ENCODE assay signal across 10 cellular contexts in genomic region chr12:12024958-12025682, GRCh38. TPM values are rescaled to one million over a fixed set of nuclear protein-coding genes. Genes with fewer than 3 reads are reported as not detected.
A peak's percentile ranks its signal among the peaks of the same experiment; 100 is the strongest.
DNase-seq lines count a peak whose midpoint lies in the region; ATAC-seq and TF ChIP-seq lines count a peak whose summit lies in the region.
"Had no signal": no experiment of that assay in that cellular context is flagged by ENCODE, and none has a peak within 500 bp of the region (broad histone marks: within the 10 kb centered on the region; RNA-seq: fewer than 3 reads in every experiment).

No MANE protein-coding gene starts in this region.

- H3K27me3 ChIP-seq in prostate gland (replicated peaks; ENCODE audit: insufficient read depth) (no peaks in the 10 kb centered on the region), psoas muscle (ENCODE audit: insufficient read depth in 3 of 3, low read length in 2 of 3) (no peaks in the 10 kb centered on the region)

- WGBS in prostate gland = 57% methylated on average over 9 of the region's 9 CpGs
- 88 to 92% (median 89%) methylated on average over 9 of the region's 9 CpGs for whole genome bisulfite sequencing in psoas muscle, 3 donors

- H3K27ac ChIP-seq in prostate gland (no peak overlapping the region), psoas muscle (no peak overlapping the region)
- H3K27ac ChIP-seq: thoracic aorta had no signal

- no peaks in the 10 kb centered on the region for H3K36me3 ChIP-seq in prostate gland
- no peaks in the 10 kb centered on the region for H3K36me3 ChIP-seq in psoas muscle (ENCODE audit: insufficient read depth in 1 of 2, low read depth in 1 of 2)
- H3K36me3 ChIP-seq: thoracic aorta had no signal

- ATAC-seq in HG02852 (IDR thresholded peaks at IDR 0.05; ENCODE audit: unreplicated experiment) = peak; percentile 92
- no peak for ATAC-seq in psoas muscle

- in situ Hi-C loops in GM18951 (cut with MboI; ENCODE audit: low sequenced_read_pairs, unreplicated experiment) = no loop called here

- H3K9me3 ChIP-seq in prostate gland (no peaks in the 10 kb centered on the region), psoas muscle (no peaks in the 10 kb centered on the region)
- H3K9me3 ChIP-seq: thoracic aorta had no signal

- no peak for TF ChIP-seq CTCF in prostate gland (IDR thresholded peaks at IDR 0.05)
- TF ChIP-seq CTCF in psoas muscle (IDR thresholded peaks at IDR 0.05) = no peak

- DNase-seq in T-helper 9 cell = peak; percentile 23
- DNase-seq in prostate gland (ENCODE audit: low spot score) = peak; percentile 49
- DNase-seq in HCEC 1CT = no peak
- no peak for DNase-seq in psoas muscle
- no peak for DNase-seq in iPS-NIHi7 (ENCODE audit: extremely low spot score)
- DNase-seq in stimulated activated CD8-positive, alpha-beta memory T cell treated with anti-CD3 and anti-CD28 coated beads, Interleukin-4, amount 100 ng/mL, for 48 hours = no peak
- DNase-seq: IMR-90 had no signal

- TF ChIP-seq POLR2A in GM18951 (IDR thresholded peaks at IDR 0.05; ENCODE audit: extremely low read depth, insufficient read depth, insufficient read length) (peak; percentile 18), prostate gland (IDR thresholded peaks at IDR 0.05) (no peak)

- H3K4me3 ChIP-seq in prostate gland (no peak overlapping the region), psoas muscle (no peak overlapping the region)
- H3K4me3 ChIP-seq: thoracic aorta had no signal

- H3K4me1 ChIP-seq in prostate gland (replicated peaks) = no peaks in the 10 kb centered on the region
- no peaks in the 10 kb centered on the region for H3K4me1 ChIP-seq in psoas muscle

- intact Hi-C loops in prostate gland (cut with DNase I) = no loop called here
- intact Hi-C loops in psoas muscle (cut with DNase I) = no loop called here

RNA-seq across cellular contexts. Expression of gene BCL2L14, which starts 45.6 kb away (rescaled TPM):
- total RNA-seq in prostate gland (10 to 100 TPM in 1 of 2 donors, 1 to 10 TPM in 1; 6.0 to 14.0 TPM), psoas muscle (not detected)
- polyA plus RNA-seq in psoas muscle = not detected
- total RNA-seq: IMR-90 had no signal
- polyA plus RNA-seq: IMR-90 had no signal

Comparison
In these comparisons a context has a peak if more than half of its experiments do, and no peak if none do; other contexts are left out.
1. DNase-seq: peak in T-helper 9 cell (single experiment) and prostate gland (single experiment); none in HCEC 1CT (single experiment), psoas muscle (0 of 2), iPS-NIHi7 (single experiment) and stimulated activated CD8-positive, alpha-beta memory T cell treated with anti-CD3 and anti-CD28 coated beads, Interleukin-4, amount 100 ng/mL, for 48 hours (single experiment).
2. RNA of gene BCL2L14, which starts 45.6 kb away (total RNA-seq): 6.0 to 14.0 TPM in prostate gland; not detected in psoas muscle; every median in the first group is over 4 times any median in the second.